Comparison of ENCODE assay signal across 16 cellular contexts in genomic region chr16:65095090-65095728, GRCh38. TPM values are rescaled to one million over a fixed set of nuclear protein-coding genes. Genes with fewer than 3 reads are reported as not detected.
DNase-seq lines count a peak whose midpoint lies in the region; ATAC-seq and TF ChIP-seq lines count a peak whose summit lies in the region.
"Had no signal": no experiment of that assay in that cellular context is flagged by ENCODE, and none has a peak within 500 bp of the region (broad histone marks: within the 10 kb centered on the region; RNA-seq: fewer than 3 reads in every experiment).

No MANE protein-coding gene starts in this region.

- H3K27ac ChIP-seq in A673 (ENCODE audit: low read depth, low read length, poor library complexity, severe bottlenecking): peak overlapping the region; percentile 5
- peak overlapping the region; percentile 4 for H3K27ac ChIP-seq in osteoblast (ENCODE audit: low read depth, low read length)
- H3K27ac ChIP-seq: 22Rv1 had no signal

- intact Hi-C loops in A673 (cut with micrococcal nuclease; ENCODE audit: unreplicated experiment): no loop called here
- intact Hi-C loops in left colon (cut with DNase I, micrococcal nuclease): no loop called here
- intact Hi-C loops in Caco-2 (cut with micrococcal nuclease; ENCODE audit: unreplicated experiment): no loop called here

- H3K4me1 ChIP-seq in A673 (ENCODE audit: insufficient read depth, low read length, poor library complexity, severe bottlenecking) (no peaks in the 10 kb centered on the region), osteoblast (ENCODE audit: insufficient read depth, low read length) (peaks cover 16% of the 10 kb centered on the region), Caco-2 (no peaks in the 10 kb centered on the region)
- H3K4me1 ChIP-seq: HAP-1 had no signal

- no peaks in the 10 kb centered on the region for H3K36me3 Mint-ChIP-seq in Caco-2 (ENCODE audit: insufficient read depth, unreplicated experiment)
- H3K36me3 Mint-ChIP-seq: CD4-positive, alpha-beta memory T cell had no signal

- H3K79me2 ChIP-seq in osteoblast (ENCODE audit: insufficient read depth, low read length): peaks cover 98% of the 10 kb centered on the region

- ATAC-seq in left colon (peak; percentile 80), HG03460 (IDR thresholded peaks at IDR 0.05; ENCODE audit: unreplicated experiment) (no peak)

- H3K4me1 Mint-ChIP-seq in Caco-2 (ENCODE audit: low read depth, unreplicated experiment): no peaks in the 10 kb centered on the region
- H3K4me1 Mint-ChIP-seq: CD4-positive, alpha-beta memory T cell had no signal

- H3K4me3 Mint-ChIP-seq in Caco-2 (ENCODE audit: unreplicated experiment): no peak overlapping the region
- H3K4me3 Mint-ChIP-seq: CD4-positive, alpha-beta memory T cell; HFFc6 had no signal

- H3K9me3 ChIP-seq in A673 (ENCODE audit: low read depth, low read length, poor library complexity, severe bottlenecking): no peaks in the 10 kb centered on the region
- no peaks in the 10 kb centered on the region for H3K9me3 ChIP-seq in osteoblast (ENCODE audit: low read depth, low read length)
- no peaks in the 10 kb centered on the region for H3K9me3 ChIP-seq in Caco-2
- H3K9me3 ChIP-seq: HAP-1 had no signal

- H3K36me3 ChIP-seq in A673 (ENCODE audit: insufficient read depth, low read length, poor library complexity, severe bottlenecking) (peaks cover 45% of the 10 kb centered on the region), osteoblast (ENCODE audit: insufficient read depth, low read length) (peaks cover 57% of the 10 kb centered on the region), Caco-2 (ENCODE audit: control insufficient read depth, insufficient read depth, low read length) (no peaks in the 10 kb centered on the region)
- H3K36me3 ChIP-seq: HAP-1 had no signal

- H3K9me3 Mint-ChIP-seq in Caco-2 (ENCODE audit: unreplicated experiment): no peaks in the 10 kb centered on the region
- H3K9me3 Mint-ChIP-seq: HFFc6 had no signal

- H3K27me3 Mint-ChIP-seq in Caco-2 (ENCODE audit: insufficient read depth, unreplicated experiment): no peaks in the 10 kb centered on the region

- H2AFZ ChIP-seq in osteoblast (ENCODE audit: low read length): no peak overlapping the region

- no peak overlapping the region for H3K4me2 ChIP-seq in osteoblast (ENCODE audit: insufficient read depth, low read length)

- H3K4me3 ChIP-seq in A673 (ENCODE audit: low read depth, low read length, poor library complexity, severe bottlenecking): no peak overlapping the region
- H3K4me3 ChIP-seq in osteoblast (ENCODE audit: insufficient read depth, low read length): no peak overlapping the region
- no peak overlapping the region for H3K4me3 ChIP-seq in Caco-2 (ENCODE audit: low read depth, low read length)
- H3K4me3 ChIP-seq: HAP-1 had no signal

- peaks cover 79% of the 10 kb centered on the region for H4K20me1 ChIP-seq in osteoblast (ENCODE audit: insufficient read depth, low read length)

- no peak for DNase-seq in A673 (ENCODE audit: low spot score)
- no peak for DNase-seq in left colon
- DNase-seq in osteoblast (ENCODE audit: insufficient read length, low spot score, missing footprints): peak; percentile 43
- DNase-seq in NCI-H146 treated with DMSO at 0.1 percent for 48 hours (lab: John Stamatoyannopoulos, UW; ENCODE audit: unreplicated experiment): no peak
- no peak for DNase-seq in Caco-2
- DNase-seq: ACHN; C1 segment of cervical spinal cord; CD4-positive, alpha-beta memory T cell; COR-L47; DMS153; DND-41; GOT3; HFFc6 had no signal

- CTCF ChIA-PET in A673 (lab: Charles Lee): no interaction called here
- CTCF ChIA-PET in Caco-2 (lab: Charles Lee): no interaction called here

- POLR2A ChIA-PET in A673 (lab: Charles Lee; ENCODE audit: low non-redundant PET) (no interaction called here), Caco-2 (lab: Charles Lee) (no interaction called here)

- BruUV-seq in A673 (replicated peaks; lab: Mats Ljungman, UMichigan) (no TSS peak), Caco-2 (replicated peaks; lab: Mats Ljungman, UMichigan) (no TSS peak)

- H3K27me3 ChIP-seq in A673 (replicated peaks; ENCODE audit: insufficient read depth, low read depth, low read length, poor library complexity) (no peaks in the 10 kb centered on the region), osteoblast (ENCODE audit: insufficient read depth, low read length) (no peaks in the 10 kb centered on the region), Caco-2 (replicated peaks; ENCODE audit: control insufficient read depth, insufficient read depth, low read length) (no peaks in the 10 kb centered on the region)

- TF ChIP-seq CTCF in A673 (conservative IDR thresholded peaks at IDR 0.05; ENCODE audit: low read depth, low read length) (no peak), osteoblast (IDR thresholded peaks at IDR 0.05; ENCODE audit: extremely low read depth, low read depth, low read length) (no peak), Caco-2 (IDR thresholded peaks at IDR 0.05; ENCODE audit: insufficient read depth in 1 of 2, low read depth in 1 of 2, low read length in 1 of 2, severe bottlenecking in 1 of 2, unreplicated experiment in 1 of 2) (no peak)

- H3K27ac Mint-ChIP-seq in Caco-2 (ENCODE audit: unreplicated experiment): no peak overlapping the region
- H3K27ac Mint-ChIP-seq: CD4-positive, alpha-beta memory T cell; HFFc6 had no signal

RNA-seq across cellular contexts. Expression of gene CDH11, which starts 26.7 kb away (rescaled TPM):
- total RNA-seq in A673 (2021) (297 and 319 TPM in 2 replicates), left colon (10 to 100 TPM in 1 of 2 donors, 1 to 10 TPM in 1; 4.4 to 15.6 TPM), osteoblast (1,097 and 1,116 TPM in 2 replicates), Caco-2 (2022) (0.37 TPM in 1 of 2 replicates, not detected in the other)
- total RNA-seq: CD4-positive, alpha-beta memory T cell had no signal

Comparison
In these comparisons a context has a peak if more than half of its experiments do, and no peak if none do; other contexts are left out.
1. RNA of gene CDH11, which starts 26.7 kb away (total RNA-seq): 1,097 to 1,116 TPM in osteoblast and 297 to 319 TPM in A673; 4.4 to 15.6 TPM in left colon and 0.37 TPM in Caco-2; every median in the first group is over 10 times any median in the second.